ENCODE assay signal across 37 cellular contexts in the genomic region with DNA sequence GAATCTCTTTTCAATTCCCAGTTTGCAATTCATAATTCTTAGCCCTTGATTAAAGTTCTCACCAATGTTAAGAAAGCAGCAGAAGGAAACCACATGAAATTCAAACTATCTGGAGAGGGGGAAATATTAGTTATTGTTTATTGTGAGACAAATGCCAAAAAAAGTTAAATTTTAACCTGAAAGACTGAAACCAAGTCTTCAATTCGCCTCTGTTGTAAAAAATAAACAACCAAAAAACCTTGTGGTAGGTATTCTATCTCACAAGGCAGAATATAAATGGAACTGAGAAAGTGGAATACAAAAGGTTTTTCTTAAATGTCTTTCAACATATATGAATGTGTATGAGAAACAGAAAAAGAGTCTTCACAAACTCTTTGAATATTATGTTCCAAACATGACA. TPM values are rescaled to one million over a fixed set of nuclear protein-coding genes. Genes with fewer than 3 reads are reported as not detected.
DNase-seq lines count a peak whose midpoint lies in the region; ATAC-seq and TF ChIP-seq lines count a peak whose summit lies in the region.
"Had no signal": no experiment of that assay in that cellular context is flagged by ENCODE, and none has a peak within 500 bp of the region (broad histone marks: within the 10 kb centered on the region; RNA-seq: fewer than 3 reads in every experiment).

No MANE protein-coding gene starts in this region.

- H2AFZ ChIP-seq in PC-3 (ENCODE audit: low read length) = no peak overlapping the region
- H2AFZ ChIP-seq: GM23248 had no signal

- intact Hi-C loops in PC-3 (cut with micrococcal nuclease) = no loop called here

- no peaks in the 10 kb centered on the region for H3K79me2 ChIP-seq in PC-3 (ENCODE audit: low read length)

- CTCF ChIA-PET in PC-3 (lab: Charles Lee) = no interaction called here

- no peak overlapping the region for H3K9ac ChIP-seq in PC-3 (ENCODE audit: low read length)
- H3K9ac ChIP-seq: GM23248 had no signal

- H3K9me2 ChIP-seq in PC-3 (replicated peaks; ENCODE audit: low read length) = no peaks in the 10 kb centered on the region

- POLR2A ChIA-PET in PC-3 (lab: Charles Lee; ENCODE audit: unreplicated experiment) = no interaction called here

- no peak for TF ChIP-seq CTCF in PC-3 (conservative IDR thresholded peaks at IDR 0.05; ENCODE audit: low read depth, low read length)

- H3K9me3 ChIP-seq in PC-3 (ENCODE audit: low read length) = no peaks in the 10 kb centered on the region
- H3K9me3 ChIP-seq: ascending aorta, colonic mucosa, SJSA1, thoracic aorta had no signal

- 0 out of 2 replicates have a peak, but pooled peaks cover 8% of the 10 kb centered on the region for H3K4me1 ChIP-seq in PC-3 (ENCODE audit: insufficient read depth, low read length)
- H3K4me1 ChIP-seq: ascending aorta, colonic mucosa, heart left ventricle, SJSA1, vagina had no signal

- no TSS peak for BruUV-seq in PC-3 (replicated peaks; lab: Mats Ljungman, UMichigan)

- no peaks in the 10 kb centered on the region for H3K27me3 ChIP-seq in PC-3 (ENCODE audit: low read length)
- H3K27me3 ChIP-seq: ascending aorta, cardiac muscle cell, colonic mucosa, heart left ventricle, MG63, SJSA1, vagina had no signal

- H3K4me3 ChIP-seq in PC-3 (ENCODE audit: low read length) = no peak overlapping the region
- H3K4me3 ChIP-seq: ascending aorta, cardiac muscle cell, colonic mucosa, GM23248, heart left ventricle, MG63, SJSA1, thoracic aorta, vagina had no signal

- no peaks in the 10 kb centered on the region for H3F3A ChIP-seq in PC-3 (ENCODE audit: low read length, unreplicated experiment)

- peak; percentile 40 for ATAC-seq in GM18498 (IDR thresholded peaks at IDR 0.05; ENCODE audit: unreplicated experiment)
- peak; percentile 74 for ATAC-seq in GM19395 (IDR thresholded peaks at IDR 0.05; ENCODE audit: unreplicated experiment)
- peak; percentile 54 for ATAC-seq in GM21529 (IDR thresholded peaks at IDR 0.05; ENCODE audit: unreplicated experiment)
- ATAC-seq in HG03108 (IDR thresholded peaks at IDR 0.05; ENCODE audit: unreplicated experiment) = peak; percentile 69
- ATAC-seq in HG03457 (IDR thresholded peaks at IDR 0.05; ENCODE audit: unreplicated experiment) = no peak
- no peak for ATAC-seq in PC-3
- ATAC-seq: effector memory CD8-positive, alpha-beta T cell; heart left ventricle; sciatic nerve; stimulated activated naive CD8-positive, alpha-beta T cell treated with anti-CD3 and anti-CD28 coated beads, Interleukin-15, Interleukin-2, amounts not matched to agents 100 U/mL and 50 U/mL, for 24 hours had no signal

- H3K27ac ChIP-seq in PC-3 (ENCODE audit: low read length) = no peak overlapping the region
- H3K27ac ChIP-seq: 22Rv1, ascending aorta, cardiac muscle cell, colonic mucosa, GM23248, heart left ventricle, SJSA1, thoracic aorta, vagina had no signal

- H4K20me1 ChIP-seq in PC-3 (ENCODE audit: low read length) = no peaks in the 10 kb centered on the region

- 0 out of 2 replicates have a peak, but pooled peaks cover 5% of the 10 kb centered on the region for H3K36me3 ChIP-seq in PC-3 (ENCODE audit: low read depth, low read length)
- H3K36me3 ChIP-seq: colonic mucosa had no signal

- no peak for DNase-seq in SW480 (ENCODE audit: low spot score)
- DNase-seq in NCI-H345 (lab: John Stamatoyannopoulos, UW) = no peak
- DNase-seq in PC-3 = no peak
- DNase-seq: activated CD4-positive, alpha-beta memory T cell treated with anti-CD3 and anti-CD28 coated beads, Interleukin-2, amount 10 ng/mL, durations not matched to agents 7 days and 5 days; activated CD4-positive, CD25-positive, alpha-beta regulatory T cell treated with anti-CD3 and anti-CD28 coated beads, Interleukin-2, amount 50 U/mL, for 72 hours; activated naive CD8-positive, alpha-beta T cell treated with anti-CD3 and anti-CD28 coated beads for 36 hours; Calu3; colonic mucosa; DMS79 treated with DMSO at 0.1 percent for 48 hours; effector memory CD8-positive, alpha-beta T cell; erythroblast; foreskin fibroblast; GM23248; heart left ventricle; KG1; kidney; MG63; naive B cell; NCI-H774; RPMI8226; stimulated activated naive CD8-positive, alpha-beta T cell treated with anti-CD3 and anti-CD28 coated beads, Interleukin-15, Interleukin-2, amounts not matched to agents 100 U/mL and 50 U/mL, for 24 hours had no signal

- H3K4me2 ChIP-seq in PC-3 (ENCODE audit: low read length) = no peak overlapping the region

RNA-seq across cellular contexts. Expression of a gene that starts 24.8 kb away (rescaled TPM):
- 12.3 and 12.4 TPM in 2 replicates for total RNA-seq in PC-3 (2014; rRNA removed)

RNA-seq across cellular contexts. Expression of a gene that starts 54.6 kb away (rescaled TPM):
- total RNA-seq in PC-3 (2014; rRNA removed) = 0.33 TPM in 1 of 2 replicates, not detected in the other
- total RNA-seq: activated CD4-positive, alpha-beta memory T cell treated with anti-CD3 and anti-CD28 coated beads, Interleukin-2, amount 10 ng/mL, durations not matched to agents 7 days and 5 days; activated naive CD8-positive, alpha-beta T cell treated with anti-CD3 and anti-CD28 coated beads for 36 hours; ascending aorta; Calu3; cardiac muscle cell; colonic mucosa; GM23248; kidney; lower leg skin; mesothelial cell of epicardium; progenitor cell of endocrine pancreas; sciatic nerve; SJSA1; T-helper 1 cell treated with Interleukin-12 subunit alpha and Interleukin-12 subunit beta and Interleukin-4 antibody, amounts not matched to agents 30 ng/mL and 1 ng/mL, for 36 hours; thoracic aorta; vagina had no signal

Comparison
In these comparisons a context has a peak if more than half of its experiments do, and no peak if none do; other contexts are left out.
1. ATAC-seq: peak in GM18498 (single experiment), GM19395 (single experiment), GM21529 (single experiment) and HG03108 (single experiment); none in HG03457 (single experiment) and PC-3 (single experiment).